15 cellular contexts compared by ENCODE assay signal in genomic region chr12:32265920-32266319, GRCh38.
DNase-seq lines count a peak whose midpoint lies in the region; ATAC-seq and TF ChIP-seq lines count a peak whose summit lies in the region.
"Had no signal": no experiment of that assay in that cellular context is flagged by ENCODE, and none has a peak within 500 bp of the region (broad histone marks: within the 10 kb centered on the region; RNA-seq: fewer than 3 reads in every experiment).

No MANE protein-coding gene starts in this region.

- BruUV-seq in OCI-LY7 (replicated peaks; lab: Mats Ljungman, UMichigan) = no TSS peak

- intact Hi-C loops in activated CD4-positive, alpha-beta T cell treated with anti-CD3 and anti-CD28 coated beads for 36 hours (cut with DNase I, micrococcal nuclease) = no loop called here
- intact Hi-C loops in OCI-LY7 (cut with micrococcal nuclease; ENCODE audit: unreplicated experiment) (loop anchor here (1.0 to 10.0 kb wide), 6 partner anchors 7 to 271 kb away; partner anchors contain the start of gene BICD1), transverse colon (cut with DNase I; ENCODE audit: low total_unique reads) (no loop called here), dorsolateral prefrontal cortex (cut with DNase I) (no loop called here)

- H2AFZ ChIP-seq in OCI-LY7 (ENCODE audit: low read length) = no peak overlapping the region; the same call in 1 of the 2 replicates

- H3K4me3 ChIP-seq in OCI-LY7 (ENCODE audit: low read depth, low read length, poor library complexity, severe bottlenecking) (peak overlapping the region; percentile 56), transverse colon (no peak overlapping the region), dorsolateral prefrontal cortex (no peak overlapping the region)
- H3K4me3 ChIP-seq: heart left ventricle, right lobe of liver had no signal

- WGBS in transverse colon (ENCODE audit: low coverage in 1 of 2), 2 donors = 62 to 69% methylated on average over 4 of the region's 4 CpGs

- peaks cover 9% of the 10 kb centered on the region; the same call in 1 of the 2 replicates for H3K9me3 ChIP-seq in OCI-LY7 (ENCODE audit: low read length)
- H3K9me3 ChIP-seq in transverse colon = no peaks in the 10 kb centered on the region
- H3K9me3 ChIP-seq: heart left ventricle, right lobe of liver had no signal

- peaks cover 9% of the 10 kb centered on the region for H3K4me1 Mint-ChIP-seq in activated CD4-positive, alpha-beta T cell treated with anti-CD3 and anti-CD28 coated beads for 36 hours
- H3K4me1 Mint-ChIP-seq in stimulated activated naive B cell treated with anti-CD40 and anti-IgM and Interleukin-4, amounts not matched to agents 10 μg/mL and 1 μg/mL and 100 μg/mL, for 72 hours = peaks cover 26 to 37% of the 10 kb centered on the region in 2 donors

- CTCF ChIA-PET in activated CD4-positive, alpha-beta T cell treated with anti-CD3 and anti-CD28 coated beads for 36 hours (lab: Charles Lee) = interaction anchor here (0.6 kb wide), 1 partner anchor 48 kb away, joined by 3 read pairs; no protein-coding TSS in a partner anchor
- CTCF ChIA-PET in OCI-LY7 (lab: Charles Lee; ENCODE audit: unreplicated experiment) = interaction anchor here (0.7 to 1.1 kb wide), 2 partner anchors 49 to 490 kb away, joined by 3 to 4 read pairs; partner anchors contain the start of gene YARS2

- H3K4me1 ChIP-seq in OCI-LY7 (ENCODE audit: insufficient read depth, low read length, poor library complexity, severe bottlenecking) (peaks cover 97% of the 10 kb centered on the region), transverse colon (peaks cover 0 to 4% (median under 1%) of the 10 kb centered on the region in 4 donors)
- H3K4me1 ChIP-seq: right lobe of liver had no signal

- no peaks in the 10 kb centered on the region for H3K27me3 Mint-ChIP-seq in activated CD4-positive, alpha-beta T cell treated with anti-CD3 and anti-CD28 coated beads for 36 hours
- H3K27me3 Mint-ChIP-seq in stimulated activated naive B cell treated with anti-CD40 and anti-IgM and Interleukin-4, amounts not matched to agents 10 μg/mL and 1 μg/mL and 100 μg/mL, for 72 hours = no peaks in the 10 kb centered on the region
- H3K27me3 Mint-ChIP-seq: activated CD4-positive, alpha-beta memory T cell treated with anti-CD3 and anti-CD28 coated beads for 36 hours had no signal

- H3K36me3 ChIP-seq in OCI-LY7 (ENCODE audit: insufficient read depth, low read length) (peaks cover 42% of the 10 kb centered on the region), transverse colon (no peaks in the 10 kb centered on the region)
- H3K36me3 ChIP-seq: heart left ventricle, right lobe of liver had no signal

- no peak for TF ChIP-seq POLR2A in transverse colon (IDR thresholded peaks at IDR 0.05)

- no peaks in the 10 kb centered on the region for H4K20me1 ChIP-seq in OCI-LY7 (ENCODE audit: insufficient read depth, low read length)

- no peaks in the 10 kb centered on the region for H3K36me3 Mint-ChIP-seq in activated CD4-positive, alpha-beta T cell treated with anti-CD3 and anti-CD28 coated beads for 36 hours (ENCODE audit: low read depth)
- H3K36me3 Mint-ChIP-seq in stimulated activated naive B cell treated with anti-CD40 and anti-IgM and Interleukin-4, amounts not matched to agents 10 μg/mL and 1 μg/mL and 100 μg/mL, for 72 hours = peaks cover 5 to 12% of the 10 kb centered on the region in 2 donors
- H3K36me3 Mint-ChIP-seq: activated CD4-positive, alpha-beta memory T cell treated with anti-CD3 and anti-CD28 coated beads for 36 hours had no signal

- in situ Hi-C loops in transverse colon (cut with MboI; ENCODE audit: low pct_ligation_motif_present in 1 of 4, low pct_unique_long_range_greater_than_20kb in 1 of 4, low sequenced_read_pairs in 3 of 4) = no loop called here

- POLR2A ChIA-PET in activated CD4-positive, alpha-beta T cell treated with anti-CD3 and anti-CD28 coated beads for 36 hours (lab: Charles Lee) = no interaction called here
- POLR2A ChIA-PET in OCI-LY7 (lab: Charles Lee) = interaction anchor here (0.6 to 1.5 kb wide), 15 partner anchors 8 to 537 kb away, joined by 3 to 17 read pairs (median 4); partner anchors contain the start of gene AMN1

- no peaks in the 10 kb centered on the region for H3K27me3 ChIP-seq in transverse colon
- H3K27me3 ChIP-seq in dorsolateral prefrontal cortex = no peaks in the 10 kb centered on the region
- H3K27me3 ChIP-seq: heart left ventricle, right lobe of liver had no signal

- no peak overlapping the region for H3K4me3 Mint-ChIP-seq in activated CD4-positive, alpha-beta T cell treated with anti-CD3 and anti-CD28 coated beads for 36 hours
- peak overlapping the region; percentile 63 to 72 for H3K4me3 Mint-ChIP-seq in stimulated activated naive B cell treated with anti-CD40 and anti-IgM and Interleukin-4, amounts not matched to agents 10 μg/mL and 1 μg/mL and 100 μg/mL, for 72 hours
- H3K4me3 Mint-ChIP-seq: activated CD4-positive, alpha-beta memory T cell treated with anti-CD3 and anti-CD28 coated beads for 36 hours had no signal

- H3K79me2 ChIP-seq in OCI-LY7 (ENCODE audit: insufficient read depth, low read depth, low read length) = peaks cover 74% of the 10 kb centered on the region

- no peak for TF ChIP-seq EP300 in transverse colon (IDR thresholded peaks at IDR 0.05; ENCODE audit: low read depth)

- no peak for ATAC-seq in activated CD4-positive, alpha-beta T cell treated with anti-CD3 and anti-CD28 coated beads for 36 hours
- peak; percentile 41 for ATAC-seq in HG03108 (IDR thresholded peaks at IDR 0.05; ENCODE audit: unreplicated experiment)
- peak; percentile 92 to 93 for ATAC-seq in stimulated activated naive B cell treated with anti-CD40 and anti-IgM and Interleukin-4, amounts not matched to agents 10 μg/mL and 1 μg/mL and 100 μg/mL, for 72 hours (replicated peaks)
- ATAC-seq: heart left ventricle had no signal

- peak overlapping the region; percentile 99 for H3K27ac ChIP-seq in OCI-LY7 (ENCODE audit: low read depth, low read length, poor library complexity, severe bottlenecking)
- no peak overlapping the region for H3K27ac ChIP-seq in transverse colon
- H3K27ac ChIP-seq in dorsolateral prefrontal cortex = peak overlapping the region in 21 of 59 donors; percentile 4 to 62 (median 39)
- H3K27ac ChIP-seq: 22Rv1, right lobe of liver had no signal

- H3K27ac Mint-ChIP-seq in activated CD4-positive, alpha-beta T cell treated with anti-CD3 and anti-CD28 coated beads for 36 hours = peak overlapping the region; percentile 10
- H3K27ac Mint-ChIP-seq in stimulated activated naive B cell treated with anti-CD40 and anti-IgM and Interleukin-4, amounts not matched to agents 10 μg/mL and 1 μg/mL and 100 μg/mL, for 72 hours = peak overlapping the region; percentile 94
- H3K27ac Mint-ChIP-seq: activated CD4-positive, alpha-beta memory T cell treated with anti-CD3 and anti-CD28 coated beads for 36 hours had no signal

- H3K9me2 ChIP-seq in OCI-LY7 (ENCODE audit: insufficient read depth, low read length) = no peaks in the 10 kb centered on the region

- DNase-seq in activated CD4-positive, alpha-beta T cell treated with anti-CD3 and anti-CD28 coated beads for 36 hours = no peak
- DNase-seq in activated CD4-positive, alpha-beta T cell treated with anti-CD3 and anti-CD28 coated beads, Interleukin-2, amount 50 U/mL, for 4 hours = no peak
- peak; percentile 87 for DNase-seq in OCI-LY7 (ENCODE audit: low spot score)
- no peak for DNase-seq in stimulated activated naive B cell treated with anti-CD40 and anti-IgM and Interleukin-4, amounts not matched to agents 10 μg/mL and 1 μg/mL and 100 μg/mL, for 72 hours
- no peak for DNase-seq in putamen (ENCODE audit: low spot score)
- DNase-seq in transverse colon = no peak
- no peak for DNase-seq in dorsolateral prefrontal cortex
- DNase-seq: activated CD4-positive, alpha-beta memory T cell treated with anti-CD3 and anti-CD28 coated beads for 36 hours; effector CD8-positive, alpha-beta T cell; heart left ventricle; NCI-H1417 treated with DMSO at 0.1 percent for 48 hours; right lobe of liver; Right ventricle myocardium superior had no signal

- TF ChIP-seq CTCF in OCI-LY7 (conservative IDR thresholded peaks at IDR 0.05; ENCODE audit: low read length) (no peak), transverse colon (IDR thresholded peaks at IDR 0.05) (no peak), dorsolateral prefrontal cortex (IDR thresholded peaks at IDR 0.05 in 54 of 56, conservative IDR thresholded peaks at IDR 0.05 in 2 of 56; ENCODE audit: low read depth in 1 of 56, partially characterized antibody in 56 of 56) (no peak)

- H3K4me2 ChIP-seq in OCI-LY7 (ENCODE audit: low read length) = peak overlapping the region; percentile 69

- H3K9me3 Mint-ChIP-seq in activated CD4-positive, alpha-beta T cell treated with anti-CD3 and anti-CD28 coated beads for 36 hours (ENCODE audit: low read depth) = peaks cover 2% of the 10 kb centered on the region
- no peaks in the 10 kb centered on the region for H3K9me3 Mint-ChIP-seq in stimulated activated naive B cell treated with anti-CD40 and anti-IgM and Interleukin-4, amounts not matched to agents 10 μg/mL and 1 μg/mL and 100 μg/mL, for 72 hours
- H3K9me3 Mint-ChIP-seq: activated CD4-positive, alpha-beta memory T cell treated with anti-CD3 and anti-CD28 coated beads for 36 hours had no signal
